ENCODE assay signal across 18 cellular contexts in genomic region chr5:1661831-1662558, GRCh38.
DNase-seq lines count a peak whose midpoint lies in the region; ATAC-seq and TF ChIP-seq lines count a peak whose summit lies in the region.
"Had no signal": no experiment of that assay in that cellular context is flagged by ENCODE, and none has a peak within 500 bp of the region (broad histone marks: within the 10 kb centered on the region; RNA-seq: fewer than 3 reads in every experiment).

No MANE protein-coding gene starts in this region.

- H3K9me3 Mint-ChIP-seq in activated CD4-positive, alpha-beta T cell treated with anti-CD3 and anti-CD28 coated beads, Interleukin-2, amount 10 ng/mL, durations not matched to agents 24 days and 14 days: no peaks in the 10 kb centered on the region
- H3K9me3 Mint-ChIP-seq: CD8-positive, alpha-beta memory T cell; HFFc6; IgD-negative memory B cell had no signal

- 80 to 84% methylated on average over 23 of the region's 23 CpGs for WGBS in lower leg skin, 2 donors

- no peak overlapping the region for H3K4me3 Mint-ChIP-seq in activated CD4-positive, alpha-beta T cell treated with anti-CD3 and anti-CD28 coated beads, Interleukin-2, amount 10 ng/mL, durations not matched to agents 24 days and 14 days
- H3K4me3 Mint-ChIP-seq: CD8-positive, alpha-beta memory T cell; HFFc6; IgD-negative memory B cell had no signal

- H3K36me3 Mint-ChIP-seq in activated CD4-positive, alpha-beta T cell treated with anti-CD3 and anti-CD28 coated beads, Interleukin-2, amount 10 ng/mL, durations not matched to agents 24 days and 14 days (ENCODE audit: low read depth): no peaks in the 10 kb centered on the region

- no peaks in the 10 kb centered on the region for H3K4me1 Mint-ChIP-seq in activated CD4-positive, alpha-beta T cell treated with anti-CD3 and anti-CD28 coated beads, Interleukin-2, amount 10 ng/mL, durations not matched to agents 24 days and 14 days

- no peak overlapping the region for H3K27ac Mint-ChIP-seq in activated CD4-positive, alpha-beta T cell treated with anti-CD3 and anti-CD28 coated beads, Interleukin-2, amount 10 ng/mL, durations not matched to agents 24 days and 14 days
- H3K27ac Mint-ChIP-seq: HFFc6, IgD-negative memory B cell had no signal

- DNase-seq in activated CD4-positive, alpha-beta T cell treated with anti-CD3 and anti-CD28 coated beads, Interleukin-2, amount 10 ng/mL, durations not matched to agents 24 days and 14 days: peak; percentile 46
- no peak for DNase-seq in activated CD4-positive, alpha-beta T cell treated with anti-CD3 and anti-CD28 coated beads, Interleukin-2, amount 50 U/mL, for 4 hours
- DNase-seq in 8988T (peak; percentile 18), lower leg skin (ENCODE audit: low spot score in 2 of 2) (peak; percentile 2 to 80), posterior vena cava (ENCODE audit: low spot score) (peak; percentile 68), GM13976 (ENCODE audit: low spot score) (no peak)
- DNase-seq: CD8-positive, alpha-beta memory T cell; DND-41; GDM1; GOT3; HFFc6; NCI-H1417; NCI-H2029 treated with DMSO at 0.1 percent for 48 hours; NCI-H510A treated with DMSO at 0.1 percent for 48 hours had no signal

- ATAC-seq in HG03342 (IDR thresholded peaks at IDR 0.05; ENCODE audit: unreplicated experiment) (no peak), HG03457 (IDR thresholded peaks at IDR 0.05; ENCODE audit: unreplicated experiment) (no peak)

- peaks cover 30% of the 10 kb centered on the region for H3K27me3 Mint-ChIP-seq in activated CD4-positive, alpha-beta T cell treated with anti-CD3 and anti-CD28 coated beads, Interleukin-2, amount 10 ng/mL, durations not matched to agents 24 days and 14 days

- no peak overlapping the region for H3K4me3 ChIP-seq in lower leg skin (ENCODE audit: low read depth, poor library complexity, severe bottlenecking)
- H3K4me3 ChIP-seq: BLaER1 had no signal

- in situ Hi-C loops in GM13976 (cut with MboI; ENCODE audit: low sequenced_read_pairs, unreplicated experiment): no loop called here

- no peak for TF ChIP-seq POLR2A in lower leg skin (IDR thresholded peaks at IDR 0.05)

- TF ChIP-seq CTCF in lower leg skin (IDR thresholded peaks at IDR 0.05): no peak
- no peak for TF ChIP-seq CTCF in GM13976 (IDR thresholded peaks at IDR 0.05; ENCODE audit: borderline replicate concordance, control extremely low read depth, extremely low read depth, insufficient read depth, missing control alignments)

- intact Hi-C loops in activated CD4-positive, alpha-beta T cell treated with anti-CD3 and anti-CD28 coated beads, Interleukin-2, amount 10 ng/mL, durations not matched to agents 24 days and 14 days (cut with micrococcal nuclease): no loop called here
- intact Hi-C loops in lower leg skin (cut with DNase I; ENCODE audit: low total_unique reads): no loop called here
- intact Hi-C loops in posterior vena cava (cut with DNase I): no loop called here

Comparison
In these comparisons a context has a peak if more than half of its experiments do, and no peak if none do; other contexts are left out.
1. DNase-seq: peak in activated CD4-positive, alpha-beta T cell treated with anti-CD3 and anti-CD28 coated beads, Interleukin-2, amount 10 ng/mL, durations not matched to agents 24 days and 14 days (single experiment), 8988T (single experiment), lower leg skin (2 of 2) and posterior vena cava (single experiment); none in activated CD4-positive, alpha-beta T cell treated with anti-CD3 and anti-CD28 coated beads, Interleukin-2, amount 50 U/mL, for 4 hours (0 of 2) and GM13976 (single experiment).